ENCODE assay signal across 18 cellular contexts in the genomic region with DNA sequence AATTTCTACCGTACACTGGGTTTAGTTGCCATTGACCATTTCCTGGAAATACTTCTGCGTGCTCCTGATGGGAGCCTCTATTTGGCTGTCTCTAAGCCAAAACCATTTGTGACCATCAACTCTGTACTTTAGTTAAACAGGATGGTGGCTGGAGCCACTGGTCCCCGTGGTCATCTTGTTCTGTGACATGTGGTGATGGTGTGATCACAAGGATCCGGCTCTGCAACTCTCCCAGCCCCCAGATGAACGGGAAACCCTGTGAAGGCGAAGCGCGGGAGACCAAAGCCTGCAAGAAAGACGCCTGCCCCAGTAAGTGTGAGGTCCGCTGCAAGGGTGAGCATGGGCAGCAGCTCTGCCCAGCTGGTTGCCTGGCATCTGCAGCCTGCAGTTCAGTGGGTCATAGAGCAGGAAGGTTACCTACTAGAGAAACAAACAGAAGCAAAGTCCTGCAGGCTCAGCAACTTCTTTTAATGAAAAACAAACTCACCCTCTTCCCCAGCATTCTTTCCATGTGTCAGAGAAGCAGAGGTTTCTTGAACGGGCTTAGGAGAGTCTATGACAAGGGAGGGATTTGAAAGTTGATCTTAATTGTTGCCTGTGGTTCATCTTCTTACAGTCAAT. TPM values are rescaled to one million over a fixed set of nuclear protein-coding genes. Genes with fewer than 3 reads are reported as not detected.
DNase-seq lines count a peak whose midpoint lies in the region; ATAC-seq, FAIRE-seq and TF ChIP-seq lines count a peak whose summit lies in the region.
"Had no signal": no experiment of that assay in that cellular context is flagged by ENCODE, and none has a peak within 500 bp of the region (broad histone marks: within the 10 kb centered on the region; RNA-seq: fewer than 3 reads in every experiment).

No MANE protein-coding gene starts in this region.

- H3K9me3 ChIP-seq in mammary epithelial cell (replicated peaks; ENCODE audit: insufficient read depth, low read length) (no peaks in the 10 kb centered on the region), esophagus squamous epithelium (no peaks in the 10 kb centered on the region), gastrocnemius medialis (no peaks in the 10 kb centered on the region)
- H3K9me3 ChIP-seq: tibial artery had no signal

- BruUV-seq in mammary epithelial cell (replicated peaks; lab: Mats Ljungman, UMichigan) (no TSS peak), MCF 10A (replicated peaks; lab: Mats Ljungman, UMichigan) (no TSS peak)

- H3K9ac ChIP-seq in mammary epithelial cell (ENCODE audit: insufficient read depth, low read length), result no peak overlapping the region

- POLR2A ChIA-PET in MCF 10A (lab: Yijun Ruan, JAX), result no interaction called here
- POLR2A ChIA-PET in activated CD8-positive, alpha-beta T cell treated with anti-CD3 and anti-CD28 coated beads for 36 hours (lab: Charles Lee), result no interaction called here

- H3K4me3 Mint-ChIP-seq in MCF 10A (ENCODE audit: unreplicated experiment), result no peak overlapping the region
- no peak overlapping the region for H3K4me3 Mint-ChIP-seq in activated CD8-positive, alpha-beta T cell treated with anti-CD3 and anti-CD28 coated beads for 36 hours

- CTCF ChIA-PET in mammary epithelial cell (lab: Charles Lee; ENCODE audit: low non-redundant PET), result interaction anchor here (1.2 kb wide), 1 partner anchor 168 kb away, joined by 5 read pairs; no protein-coding TSS in a partner anchor
- CTCF ChIA-PET in MCF 10A (lab: Yijun Ruan, JAX), result interaction anchor here (0.6 to 1.1 kb wide), 6 partner anchors 12 to 270 kb away, joined by 3 to 4 read pairs (median 3); no protein-coding TSS in a partner anchor
- CTCF ChIA-PET in activated CD8-positive, alpha-beta T cell treated with anti-CD3 and anti-CD28 coated beads for 36 hours (lab: Charles Lee), result interaction anchor here (1.4 kb wide), 1 partner anchor 169 kb away, joined by 4 read pairs; no protein-coding TSS in a partner anchor

- H3K4me3 ChIP-seq in mammary epithelial cell (replicated peaks in 1 of 3; ENCODE audit: insufficient read depth in 1 of 3, low read depth in 2 of 3, low read length in 3 of 3) (peak overlapping the region in 1 of 3 experiments; percentile 5), esophagus squamous epithelium (peak overlapping the region in 1 of 4 donors; percentile 15), gastrocnemius medialis (no peak overlapping the region)
- H3K4me3 ChIP-seq: tibial artery had no signal

- FAIRE-seq in GM19239 (lab: Jason Lieb, UNC), result no peak

- H3K9me3 Mint-ChIP-seq in MCF 10A (ENCODE audit: unreplicated experiment), result no peaks in the 10 kb centered on the region
- H3K9me3 Mint-ChIP-seq in activated CD8-positive, alpha-beta T cell treated with anti-CD3 and anti-CD28 coated beads for 36 hours, result no peaks in the 10 kb centered on the region
- H3K9me3 Mint-ChIP-seq: naive B cell had no signal

- WGBS in mammary epithelial cell (ENCODE audit: low coverage, missing lambda C conversion rate), result 62% methylated on average over 11 of the region's 11 CpGs
- 59 to 62% methylated on average over 7 to 11 of the region's 11 CpGs for WGBS in esophagus squamous epithelium, 2 donors

- ATAC-seq in gastrocnemius medialis (no peak), GM19467 (IDR thresholded peaks at IDR 0.05; ENCODE audit: unreplicated experiment) (no peak)
- ATAC-seq in activated CD8-positive, alpha-beta T cell treated with anti-CD3 and anti-CD28 coated beads for 36 hours, result no peak
- ATAC-seq: SK-N-SH treated with all-trans-retinoic acid at 6 μM for 48 hours had no signal

- H2AFZ ChIP-seq in mammary epithelial cell (ENCODE audit: low read depth, low read length), result no peak overlapping the region

- H3K27ac Mint-ChIP-seq in MCF 10A (ENCODE audit: low read depth, unreplicated experiment), result no peak overlapping the region
- H3K27ac Mint-ChIP-seq in activated CD8-positive, alpha-beta T cell treated with anti-CD3 and anti-CD28 coated beads for 36 hours, result no peak overlapping the region
- H3K27ac Mint-ChIP-seq: naive B cell had no signal

- H3K36me3 Mint-ChIP-seq in MCF 10A (ENCODE audit: insufficient read depth, unreplicated experiment), result peaks cover 100% of the 10 kb centered on the region
- no peaks in the 10 kb centered on the region for H3K36me3 Mint-ChIP-seq in activated CD8-positive, alpha-beta T cell treated with anti-CD3 and anti-CD28 coated beads for 36 hours (ENCODE audit: low read depth)
- H3K36me3 Mint-ChIP-seq: naive B cell had no signal

- TF ChIP-seq CTCF in mammary epithelial cell (conservative IDR thresholded peaks at IDR 0.05 in 1 of 2, IDR thresholded peaks at IDR 0.05 in 1 of 2; ENCODE audit: extremely low read depth in 1 of 2, insufficient read depth in 1 of 2, low read depth in 1 of 2, low read length in 2 of 2) (no peak), MCF 10A (IDR thresholded peaks at IDR 0.05; ENCODE audit: unreplicated experiment) (no peak), esophagus squamous epithelium (IDR thresholded peaks at IDR 0.05) (no peak), gastrocnemius medialis (IDR thresholded peaks at IDR 0.05 in 4 of 5, conservative IDR thresholded peaks at IDR 0.05 in 1 of 5) (no peak)
- TF ChIP-seq CTCF in activated CD8-positive, alpha-beta T cell treated with anti-CD3 and anti-CD28 coated beads for 36 hours (IDR thresholded peaks at IDR 0.05), result no peak

- H3K27me3 ChIP-seq in mammary epithelial cell (ENCODE audit: insufficient read depth, low read length) (no peaks in the 10 kb centered on the region), esophagus squamous epithelium (no peaks in the 10 kb centered on the region), gastrocnemius medialis (no peaks in the 10 kb centered on the region)
- H3K27me3 ChIP-seq: tibial artery had no signal

- H3K27me3 Mint-ChIP-seq in MCF 10A (ENCODE audit: insufficient read depth, unreplicated experiment), result no peaks in the 10 kb centered on the region
- H3K27me3 Mint-ChIP-seq in activated CD8-positive, alpha-beta T cell treated with anti-CD3 and anti-CD28 coated beads for 36 hours, result peaks cover 2% of the 10 kb centered on the region

- H3K4me1 ChIP-seq in mammary epithelial cell (ENCODE audit: insufficient read depth, low read length), result peaks cover 40% of the 10 kb centered on the region
- H3K4me1 ChIP-seq in esophagus squamous epithelium, result peaks cover 0 to 66% (median 25%) of the 10 kb centered on the region in 3 donors
- H3K4me1 ChIP-seq in gastrocnemius medialis, result peaks cover 0 to 5% of the 10 kb centered on the region in 2 donors

- H3K79me2 ChIP-seq in mammary epithelial cell (ENCODE audit: insufficient read depth, low read length), result peaks cover 89% of the 10 kb centered on the region

- H3K4me1 Mint-ChIP-seq in MCF 10A (ENCODE audit: insufficient read depth, unreplicated experiment), result peaks cover 37% of the 10 kb centered on the region
- no peaks in the 10 kb centered on the region for H3K4me1 Mint-ChIP-seq in activated CD8-positive, alpha-beta T cell treated with anti-CD3 and anti-CD28 coated beads for 36 hours (ENCODE audit: low read depth)
- H3K4me1 Mint-ChIP-seq: naive B cell had no signal

- DNase-seq in mammary epithelial cell, result peak; percentile 41
- no peak for DNase-seq in MCF 10A (ENCODE audit: unreplicated experiment)
- no peak for DNase-seq in esophagus squamous epithelium (lab: John Stamatoyannopoulos, UW)
- DNase-seq in lung microvascular endothelial cell (ENCODE audit: low read depth in 2 of 2), result peak; percentile 59 to 81
- no peak for DNase-seq in gastrocnemius medialis
- no peak for DNase-seq in activated CD8-positive, alpha-beta T cell treated with anti-CD3 and anti-CD28 coated beads for 36 hours
- DNase-seq in GM19239 (ENCODE audit: insufficient read length, low spot score), result no peak
- DNase-seq: 8988T; activated CD8-positive, alpha-beta memory T cell treated with anti-CD3 and anti-CD28 coated beads for 24 hours; aorta; glutamatergic neuron; kidney glomerular epithelial cell; naive B cell; NCI-H1105; stimulated activated CD4-positive, alpha-beta T cell treated with anti-CD3 and anti-CD28 coated beads, Interleukin-2, amount 100 ng/mL, for 24 hours; tibial artery had no signal

- peak overlapping the region; percentile 26 for H3K4me2 ChIP-seq in mammary epithelial cell (ENCODE audit: insufficient read depth, low read depth, low read length)

- H3K27ac ChIP-seq in mammary epithelial cell (ENCODE audit: insufficient read depth, low read depth, low read length) (no peak overlapping the region), esophagus squamous epithelium (peak overlapping the region in 3 of 4 donors; percentile 28 to 95 (median 46)), gastrocnemius medialis (no peak overlapping the region)
- H3K27ac ChIP-seq: tibial artery had no signal

- TF ChIP-seq POLR2A in esophagus squamous epithelium (IDR thresholded peaks at IDR 0.05), result no peak
- TF ChIP-seq POLR2A in gastrocnemius medialis (IDR thresholded peaks at IDR 0.05), result no peak

- in situ Hi-C loops in mammary epithelial cell (cut with MboI; ENCODE audit: low sequenced_read_pairs in 2 of 2) (loop anchor here (10.0 to 25.0 kb wide), 2 partner anchors 167 to 876 kb away; no protein-coding TSS in a partner anchor), gastrocnemius medialis (cut with MboI; ENCODE audit: low sequenced_read_pairs in 4 of 4) (loop anchor here in 2 of 4 donors (10.0 to 25.0 kb wide), 3 partner anchors 426 to 776 kb away; no protein-coding TSS in a partner anchor)

- intact Hi-C loops in mammary epithelial cell (cut with micrococcal nuclease) (no loop called here), MCF 10A (cut with micrococcal nuclease) (no loop called here), esophagus squamous epithelium (cut with DNase I) (loop anchor here (10.0 kb wide), 1 partner anchor 167 kb away; no protein-coding TSS in a partner anchor), gastrocnemius medialis (cut with DNase I; ENCODE audit: low total_unique reads) (loop anchor here (10.0 kb wide), 1 partner anchor 167 kb away; no protein-coding TSS in a partner anchor)
- intact Hi-C loops in activated CD8-positive, alpha-beta T cell treated with anti-CD3 and anti-CD28 coated beads for 36 hours (cut with micrococcal nuclease), result loop anchor here (10.0 kb wide), 1 partner anchor 463 kb away; no protein-coding TSS in a partner anchor

- peaks cover 91% of the 10 kb centered on the region for H3K36me3 ChIP-seq in mammary epithelial cell (ENCODE audit: insufficient read depth, low read length)
- peaks cover 7 to 99% (median 57%) of the 10 kb centered on the region in 3 donors for H3K36me3 ChIP-seq in esophagus squamous epithelium
- H3K36me3 ChIP-seq in gastrocnemius medialis, result peaks cover 0 to 28% of the 10 kb centered on the region in 2 donors

- H4K20me1 ChIP-seq in mammary epithelial cell (ENCODE audit: insufficient read depth, low read length), result peaks cover 49% of the 10 kb centered on the region

- dilution Hi-C loops in mammary epithelial cell (cut with HindIII; ENCODE audit: low sequenced_read_pairs), result no loop called here

RNA-seq across cellular contexts. Expression of gene THBS1, which starts 7.1 kb away (rescaled TPM):
- total RNA-seq in mammary epithelial cell (over 10,000 TPM in 1 of 2 donors, 1,000 to 10,000 TPM in 1; 3,517 to 11,760 TPM), MCF 10A (2022) (103 and 393 TPM in 2 replicates), esophagus squamous epithelium (100 to 1,000 TPM in 1 of 4 donors, 10 to 100 TPM in 2, 1 to 10 TPM in 1; 6.3 to 110 (median 63.8) TPM), lung microvascular endothelial cell (3,460 and 6,737 TPM in 2 replicates), gastrocnemius medialis (10 to 100 TPM; 10.7 to 99.0 (median 44.6) TPM)
- 909 TPM for polyA plus RNA-seq in mammary epithelial cell
- 7,367 TPM for polyA minus RNA-seq in mammary epithelial cell
- total RNA-seq in activated CD8-positive, alpha-beta T cell treated with anti-CD3 and anti-CD28 coated beads for 36 hours, result 1 to 10 TPM in 1 of 2 experiments, under 1 TPM in 1; 0.54 to 1.1 TPM

Comparison
In these comparisons a context has a peak if more than half of its experiments do, and no peak if none do; other contexts are left out.
1. DNase-seq: peak in mammary epithelial cell (single experiment) and lung microvascular endothelial cell (2 of 2); none in MCF 10A (single experiment), esophagus squamous epithelium (single experiment), gastrocnemius medialis (0 of 2), activated CD8-positive, alpha-beta T cell treated with anti-CD3 and anti-CD28 coated beads for 36 hours (single experiment) and GM19239 (single experiment).
2. H3K27ac ChIP-seq: peak in esophagus squamous epithelium (3 of 4); none in mammary epithelial cell (single experiment) and gastrocnemius medialis (0 of 4).
3. intact Hi-C loops: an anchor here in esophagus squamous epithelium (10.0 kb wide), gastrocnemius medialis (10.0 kb wide) and activated CD8-positive, alpha-beta T cell treated with anti-CD3 and anti-CD28 coated beads for 36 hours (10.0 kb wide); none called in mammary epithelial cell and MCF 10A.